Comparison of ENCODE assay signal across 22 cellular contexts in the genomic region with DNA sequence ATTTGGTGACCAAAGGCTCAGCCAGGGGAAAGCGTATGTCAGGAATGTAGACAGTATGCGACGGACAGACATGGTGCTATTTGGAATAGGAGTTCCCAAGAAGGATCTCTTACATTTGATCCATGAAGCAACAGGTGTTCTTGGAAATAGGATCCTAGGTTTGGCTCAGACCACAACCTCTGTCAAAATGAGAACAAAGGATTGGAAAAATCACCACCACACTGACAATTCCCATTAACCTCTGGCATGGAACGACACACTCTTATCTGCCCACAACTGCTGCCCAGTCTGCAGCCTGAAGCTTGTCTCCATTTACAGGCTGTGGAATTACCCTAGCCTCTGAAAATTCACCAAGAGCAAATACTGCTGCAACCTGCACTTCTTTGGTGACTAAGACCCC. TPM values are rescaled to one million over a fixed set of nuclear protein-coding genes. Genes with fewer than 3 reads are reported as not detected.
"Had no signal": no experiment of that assay in that cellular context is flagged by ENCODE, and none has a peak within 500 bp of the region (broad histone marks: within the 10 kb centered on the region; RNA-seq: fewer than 3 reads in every experiment).

No MANE protein-coding gene starts in this region.

- H3K4me3 ChIP-seq: colonic mucosa, dorsolateral prefrontal cortex, hepatocyte, spleen, tibial nerve had no signal

- H3K27ac ChIP-seq: colonic mucosa, dorsolateral prefrontal cortex, hepatocyte, spleen, tibial nerve had no signal

- H3K27me3 ChIP-seq: colonic mucosa, dorsolateral prefrontal cortex, hepatocyte, spleen, tibial nerve had no signal

- H3K9me3 ChIP-seq: colonic mucosa, spleen, tibial nerve had no signal

- ATAC-seq: left colon; naive thymus-derived CD8-positive, alpha-beta T cell; right cardiac atrium; T-helper 17 cell had no signal

- DNase-seq: activated CD4-positive, alpha-beta memory T cell treated with anti-CD3 and anti-CD28 coated beads, Interleukin-2, amount 10 ng/mL, durations not matched to agents 7 days and 5 days; activated CD4-positive, alpha-beta T cell treated with anti-CD3 and anti-CD28 coated beads, Interleukin-2, amount 10 ng/mL, durations not matched to agents 7 days and 5 days; activated CD4-positive, CD25-positive, alpha-beta regulatory T cell treated with anti-CD3 and anti-CD28 coated beads, Interleukin-2, amount 50 U/mL, for 72 hours; activated CD8-positive, alpha-beta memory T cell treated with anti-CD3 and anti-CD28 coated beads, Interleukin-2, amount 50 U/mL, for 48 hours; activated gamma-delta T cell treated with Interleukin-2 at 50 U/mL for 16 hours; activated naive CD4-positive, alpha-beta T cell treated with anti-CD3 and anti-CD28 coated beads, Interleukin-2, amount 50 U/mL, for 16 hours; activated T-cell treated with anti-CD3 and anti-CD28 coated beads, Interleukin-2, amount 50 U/mL, for 24 hours; amniotic stem cell; cerebellar nuclear complex; colonic mucosa; dorsolateral prefrontal cortex; effector memory CD4-positive, alpha-beta T cell; glutamatergic neuron; left colon; naive thymus-derived CD8-positive, alpha-beta T cell; right cardiac atrium; spleen; stimulated activated naive CD4-positive, alpha-beta T cell treated with Interleukin-2 at 50 U/mL for 16 hours; T-helper 17 cell; T1000 had no signal

- H3K36me3 ChIP-seq: colonic mucosa, spleen, tibial nerve had no signal

- H3K4me1 ChIP-seq: colonic mucosa, spleen, tibial nerve had no signal

RNA-seq across cellular contexts. Expression of gene LRRN1, which starts 33.6 kb away (rescaled TPM):
- total RNA-seq: T-helper 17 cell had no signal
